ENCODE assay signal across 9 cellular contexts in genomic region chr3:61858054-61858453, GRCh38.
A peak's percentile ranks its signal among the peaks of the same experiment; 100 is the strongest.
DNase-seq lines count a peak whose midpoint lies in the region; ATAC-seq and TF ChIP-seq lines count a peak whose summit lies in the region.
"Had no signal": no experiment of that assay in that cellular context is flagged by ENCODE, and none has a peak within 500 bp of the region (broad histone marks: within the 10 kb centered on the region; RNA-seq: fewer than 3 reads in every experiment).

No MANE protein-coding gene starts in this region.

- no peaks in the 10 kb centered on the region for H3K36me3 Mint-ChIP-seq in activated CD8-positive, alpha-beta T cell treated with anti-CD3 and anti-CD28 coated beads for 36 hours (ENCODE audit: low read depth)
- H3K36me3 Mint-ChIP-seq: activated naive CD8-positive, alpha-beta T cell treated with anti-CD3 and anti-CD28 coated beads for 36 hours had no signal

- DNase-seq in AG10803 (ENCODE audit: low read depth) (peak; percentile 51), KBM-7 (peak; percentile 37), kidney tubule cell (ENCODE audit: low spot score) (peak; percentile 39)
- no peak for DNase-seq in activated CD8-positive, alpha-beta T cell treated with anti-CD3 and anti-CD28 coated beads for 36 hours
- DNase-seq: activated naive CD8-positive, alpha-beta T cell treated with anti-CD3 and anti-CD28 coated beads for 36 hours had no signal

- H3K4me3 Mint-ChIP-seq in activated CD8-positive, alpha-beta T cell treated with anti-CD3 and anti-CD28 coated beads for 36 hours: no peak overlapping the region
- H3K4me3 Mint-ChIP-seq: activated naive CD8-positive, alpha-beta T cell treated with anti-CD3 and anti-CD28 coated beads for 36 hours had no signal

- ATAC-seq in HG03457 (IDR thresholded peaks at IDR 0.05; ENCODE audit: unreplicated experiment): no peak
- ATAC-seq in activated CD8-positive, alpha-beta T cell treated with anti-CD3 and anti-CD28 coated beads for 36 hours: no peak
- ATAC-seq in HG02981 (IDR thresholded peaks at IDR 0.05; ENCODE audit: unreplicated experiment): no peak
- no peak for ATAC-seq in HG03135 (IDR thresholded peaks at IDR 0.05; ENCODE audit: unreplicated experiment)

- POLR2A ChIA-PET in activated CD8-positive, alpha-beta T cell treated with anti-CD3 and anti-CD28 coated beads for 36 hours (lab: Charles Lee): no interaction called here

- in situ Hi-C loops in KBM-7 (cut with MboI; ENCODE audit: low pct_unique_long_range_greater_than_20kb, low sequenced_read_pairs): loop anchor here (25.0 kb wide), 1 partner anchor 329 kb away; no protein-coding TSS in a partner anchor

- H3K27me3 Mint-ChIP-seq in activated CD8-positive, alpha-beta T cell treated with anti-CD3 and anti-CD28 coated beads for 36 hours: peaks cover 4% of the 10 kb centered on the region

- H3K4me1 Mint-ChIP-seq in activated CD8-positive, alpha-beta T cell treated with anti-CD3 and anti-CD28 coated beads for 36 hours (ENCODE audit: low read depth): no peaks in the 10 kb centered on the region
- H3K4me1 Mint-ChIP-seq: activated naive CD8-positive, alpha-beta T cell treated with anti-CD3 and anti-CD28 coated beads for 36 hours had no signal

- no peak overlapping the region for H3K27ac Mint-ChIP-seq in activated CD8-positive, alpha-beta T cell treated with anti-CD3 and anti-CD28 coated beads for 36 hours
- H3K27ac Mint-ChIP-seq: activated naive CD8-positive, alpha-beta T cell treated with anti-CD3 and anti-CD28 coated beads for 36 hours had no signal

- no peak overlapping the region for H3K4me3 ChIP-seq in AG10803 (ENCODE audit: low read length)
- no peak overlapping the region for H3K4me3 ChIP-seq in WI38 (ENCODE audit: low read depth, low read length)

- intact Hi-C loops in activated CD8-positive, alpha-beta T cell treated with anti-CD3 and anti-CD28 coated beads for 36 hours (cut with micrococcal nuclease): no loop called here

- no peaks in the 10 kb centered on the region for H3K9me3 Mint-ChIP-seq in activated CD8-positive, alpha-beta T cell treated with anti-CD3 and anti-CD28 coated beads for 36 hours
- H3K9me3 Mint-ChIP-seq: activated naive CD8-positive, alpha-beta T cell treated with anti-CD3 and anti-CD28 coated beads for 36 hours had no signal

- CTCF ChIA-PET in activated CD8-positive, alpha-beta T cell treated with anti-CD3 and anti-CD28 coated beads for 36 hours (lab: Charles Lee): interaction anchor here (1.1 to 1.2 kb wide), 3 partner anchors 8 to 330 kb away, joined by 3 to 4 read pairs (median 4); no protein-coding TSS in a partner anchor

- peak; percentile 67 for TF ChIP-seq CTCF in AG10803 (conservative IDR thresholded peaks at IDR 0.05; ENCODE audit: low read length)
- TF ChIP-seq CTCF in WI38 (IDR thresholded peaks at IDR 0.05; ENCODE audit: low read depth, low read length): peak; percentile 15; the same call in 1 of the 2 replicates
- TF ChIP-seq CTCF in activated CD8-positive, alpha-beta T cell treated with anti-CD3 and anti-CD28 coated beads for 36 hours (IDR thresholded peaks at IDR 0.05): no peak
